1 cellular context compared by ENCODE assay signal in the genomic region with DNA sequence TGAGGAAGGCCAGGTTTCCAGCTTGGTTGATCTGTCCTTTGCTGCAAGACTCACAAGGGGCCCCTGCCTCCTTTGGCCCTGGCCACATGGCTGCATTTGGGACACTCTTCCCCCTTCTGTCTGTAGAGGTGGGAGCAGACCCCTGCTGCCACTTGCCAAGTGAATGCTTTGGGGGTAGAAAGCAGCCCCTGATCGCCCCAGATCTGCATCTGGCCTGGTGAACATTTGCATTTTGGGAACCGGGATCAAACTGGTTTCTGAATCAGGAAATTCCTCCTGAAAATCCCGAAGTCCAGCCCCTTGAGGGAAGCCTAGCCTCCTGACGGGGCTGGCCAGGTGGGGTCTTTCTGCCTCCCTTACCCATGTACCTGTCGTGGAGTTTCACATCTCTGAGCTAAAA.
TF ChIP-seq lines count a peak whose summit lies in the region.

No MANE protein-coding gene starts in this region.

TF ChIP-seq in GM23338, 12 proteins besides CTCF, POLR2A, EP300 and RAD21:
- TF ChIP-seq EZH2phosphoT487 (IDR thresholded peaks at IDR 0.05; ENCODE audit: unreplicated experiment) (no peak), NANOG (IDR thresholded peaks at IDR 0.05; ENCODE audit: borderline replicate concordance) (no peak), ZNF331 (CRISPR knock-in tag; IDR thresholded peaks at IDR 0.05; ENCODE audit: low read depth) (no peak), JUNB (IDR thresholded peaks at IDR 0.05; ENCODE audit: unreplicated experiment) (no peak)
- TF ChIP-seq, protein P1, sequence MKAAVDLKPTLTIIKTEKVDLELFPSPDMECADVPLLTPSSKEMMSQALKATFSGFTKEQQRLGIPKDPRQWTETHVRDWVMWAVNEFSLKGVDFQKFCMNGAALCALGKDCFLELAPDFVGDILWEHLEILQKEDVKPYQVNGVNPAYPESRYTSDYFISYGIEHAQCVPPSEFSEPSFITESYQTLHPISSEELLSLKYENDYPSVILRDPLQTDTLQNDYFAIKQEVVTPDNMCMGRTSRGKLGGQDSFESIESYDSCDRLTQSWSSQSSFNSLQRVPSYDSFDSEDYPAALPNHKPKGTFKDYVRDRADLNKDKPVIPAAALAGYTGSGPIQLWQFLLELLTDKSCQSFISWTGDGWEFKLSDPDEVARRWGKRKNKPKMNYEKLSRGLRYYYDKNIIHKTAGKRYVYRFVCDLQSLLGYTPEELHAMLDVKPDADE (IDR thresholded peaks at IDR 0.05) = no peak
